Comparison of ENCODE assay signal across 21 cellular contexts in the genomic region with DNA sequence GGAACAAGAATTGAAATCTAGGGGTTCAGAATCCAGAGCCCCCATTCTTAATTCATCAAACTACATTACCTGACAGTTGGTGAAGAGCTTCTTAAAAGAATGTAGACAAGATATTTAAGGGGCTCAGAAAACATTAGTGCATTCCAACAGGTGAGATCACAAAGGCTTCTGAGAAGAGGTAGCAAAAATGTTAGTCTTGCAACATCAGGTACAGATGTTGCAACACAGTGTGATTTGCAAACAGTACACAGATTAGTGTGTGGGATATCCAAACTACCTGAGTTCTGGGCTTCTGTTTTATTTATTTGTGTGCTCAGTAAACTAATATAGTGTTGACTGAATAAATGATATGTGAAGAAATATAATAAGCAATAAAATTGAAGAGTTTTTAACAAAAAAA. TPM values are rescaled to one million over a fixed set of nuclear protein-coding genes. Genes with fewer than 3 reads are reported as not detected.
DNase-seq lines count a peak whose midpoint lies in the region; ATAC-seq, FAIRE-seq and TF ChIP-seq lines count a peak whose summit lies in the region.
"Had no signal": no experiment of that assay in that cellular context is flagged by ENCODE, and none has a peak within 500 bp of the region (broad histone marks: within the 10 kb centered on the region; RNA-seq: fewer than 3 reads in every experiment).

No MANE protein-coding gene starts in this region.

- POLR2A ChIA-PET in activated CD8-positive, alpha-beta T cell treated with anti-CD3 and anti-CD28 coated beads for 36 hours (lab: Charles Lee): no interaction called here
- POLR2A ChIA-PET in activated CD8-positive, alpha-beta T cell treated with anti-CD3 and anti-CD28 coated beads, Interleukin-2, amount 10 ng/mL, durations not matched to agents 7 days and 5 days (lab: Charles Lee): no interaction called here

- H3K27ac ChIP-seq in body of pancreas: no peak overlapping the region
- no peak overlapping the region for H3K27ac ChIP-seq in left lung
- H3K27ac ChIP-seq in small intestine (ENCODE audit: low read depth in 1 of 2, low read length in 1 of 2): no peak overlapping the region
- H3K27ac ChIP-seq in left ventricle myocardium inferior (replicated peaks): no peak overlapping the region
- H3K27ac ChIP-seq: ascending aorta had no signal

- H3K4me3 ChIP-seq in body of pancreas (no peak overlapping the region), left lung (no peak overlapping the region), small intestine (ENCODE audit: low read depth in 1 of 2, low read length in 2 of 2) (no peak overlapping the region), left ventricle myocardium inferior (no peak overlapping the region)
- H3K4me3 ChIP-seq: ascending aorta had no signal

- no peaks in the 10 kb centered on the region for H3K27me3 Mint-ChIP-seq in activated CD8-positive, alpha-beta T cell treated with anti-CD3 and anti-CD28 coated beads for 36 hours
- H3K27me3 Mint-ChIP-seq in activated CD8-positive, alpha-beta T cell treated with anti-CD3 and anti-CD28 coated beads, Interleukin-2, amount 10 ng/mL, durations not matched to agents 7 days and 5 days (ENCODE audit: low read depth): no peaks in the 10 kb centered on the region
- H3K27me3 Mint-ChIP-seq: CD4-positive, alpha-beta memory T cell; memory B cell; stimulated activated naive CD8-positive, alpha-beta T cell treated with anti-CD3 and anti-CD28 coated beads, Interleukin-15, Interleukin-2, amounts not matched to agents 100 ng/mL and 50 ng/mL, for 24 hours had no signal

- no peak overlapping the region for H3K4me3 Mint-ChIP-seq in activated CD8-positive, alpha-beta T cell treated with anti-CD3 and anti-CD28 coated beads for 36 hours
- H3K4me3 Mint-ChIP-seq in activated CD8-positive, alpha-beta T cell treated with anti-CD3 and anti-CD28 coated beads, Interleukin-2, amount 10 ng/mL, durations not matched to agents 7 days and 5 days: no peak overlapping the region
- H3K4me3 Mint-ChIP-seq: memory B cell; neural crest cell; stimulated activated naive CD8-positive, alpha-beta T cell treated with anti-CD3 and anti-CD28 coated beads, Interleukin-15, Interleukin-2, amounts not matched to agents 100 ng/mL and 50 ng/mL, for 24 hours; T-helper 1 cell treated with Interleukin-12 subunit alpha and Interleukin-12 subunit beta and Interleukin-4 antibody, amounts not matched to agents 30 μg/mL and 1 μg/mL, for 36 hours had no signal

- no peak for FAIRE-seq in small intestine (lab: Jason Lieb, UNC)

- H3K9me3 Mint-ChIP-seq in activated CD8-positive, alpha-beta T cell treated with anti-CD3 and anti-CD28 coated beads for 36 hours: no peaks in the 10 kb centered on the region
- H3K9me3 Mint-ChIP-seq in activated CD8-positive, alpha-beta T cell treated with anti-CD3 and anti-CD28 coated beads, Interleukin-2, amount 10 ng/mL, durations not matched to agents 7 days and 5 days (ENCODE audit: insufficient read depth): no peaks in the 10 kb centered on the region
- H3K9me3 Mint-ChIP-seq: CD4-positive, alpha-beta memory T cell; memory B cell; neural crest cell; stimulated activated naive CD8-positive, alpha-beta T cell treated with anti-CD3 and anti-CD28 coated beads, Interleukin-15, Interleukin-2, amounts not matched to agents 100 ng/mL and 50 ng/mL, for 24 hours; T-helper 1 cell treated with Interleukin-12 subunit alpha and Interleukin-12 subunit beta and Interleukin-4 antibody, amounts not matched to agents 30 μg/mL and 1 μg/mL, for 36 hours had no signal

- H3K27me3 ChIP-seq in body of pancreas (no peaks in the 10 kb centered on the region), left lung (no peaks in the 10 kb centered on the region), small intestine (ENCODE audit: control insufficient read depth in 2 of 2, insufficient read depth in 2 of 2, low read length in 2 of 2) (no peaks in the 10 kb centered on the region), left ventricle myocardium inferior (ENCODE audit: low read depth) (no peaks in the 10 kb centered on the region)
- H3K27me3 ChIP-seq: ascending aorta had no signal

- DNase-seq in activated CD8-positive, alpha-beta T cell treated with anti-CD3 and anti-CD28 coated beads for 36 hours: no peak
- no peak for DNase-seq in activated CD8-positive, alpha-beta T cell treated with anti-CD3 and anti-CD28 coated beads, Interleukin-2, amount 10 ng/mL, durations not matched to agents 7 days and 5 days
- peak in 2 of 4 donors; percentile 14 to 22 for DNase-seq in body of pancreas
- DNase-seq in left lung: no peak
- peak; percentile 8 for DNase-seq in small intestine
- no peak for DNase-seq in AML-193 (lab: John Stamatoyannopoulos, UW)
- no peak for DNase-seq in left ventricle myocardium inferior
- DNase-seq in COLO668 (lab: John Stamatoyannopoulos, UW; ENCODE audit: unreplicated experiment): no peak
- DNase-seq: activated gamma-delta T cell; CD4-positive, alpha-beta memory T cell; MV-4-11; NCI-H2029 treated with DMSO at 0.1 percent for 48 hours; NCI-H510A; retina; SHP77 had no signal

- ATAC-seq in activated CD8-positive, alpha-beta T cell treated with anti-CD3 and anti-CD28 coated beads for 36 hours: no peak
- ATAC-seq in activated CD8-positive, alpha-beta T cell treated with anti-CD3 and anti-CD28 coated beads, Interleukin-2, amount 10 ng/mL, durations not matched to agents 7 days and 5 days: no peak
- ATAC-seq in body of pancreas: peak; percentile 79
- ATAC-seq in left lung: peak; percentile 87

- peaks cover 45% of the 10 kb centered on the region for H3K36me3 Mint-ChIP-seq in activated CD8-positive, alpha-beta T cell treated with anti-CD3 and anti-CD28 coated beads for 36 hours (ENCODE audit: low read depth)
- H3K36me3 Mint-ChIP-seq in activated CD8-positive, alpha-beta T cell treated with anti-CD3 and anti-CD28 coated beads, Interleukin-2, amount 10 ng/mL, durations not matched to agents 7 days and 5 days (ENCODE audit: low read depth): peaks cover 79% of the 10 kb centered on the region

- H3K4me1 ChIP-seq in body of pancreas (peaks cover 9% of the 10 kb centered on the region), left lung (peaks cover 2 to 40% of the 10 kb centered on the region in 2 donors), small intestine (ENCODE audit: control insufficient read depth in 2 of 2, insufficient read depth in 1 of 2, low read depth in 1 of 2, low read length in 1 of 2) (peaks cover 0 to 3% of the 10 kb centered on the region in 2 donors), left ventricle myocardium inferior (peaks cover 13% of the 10 kb centered on the region)
- H3K4me1 ChIP-seq: ascending aorta had no signal

- H3K36me3 ChIP-seq in body of pancreas (replicated peaks in 1 of 2; ENCODE audit: insufficient read depth in 1 of 2, low read depth in 2 of 2) (peaks cover 0 to 17% of the 10 kb centered on the region in 2 donors), left lung (peaks cover 0 to 44% of the 10 kb centered on the region in 2 donors), small intestine (ENCODE audit: control insufficient read depth in 2 of 2, insufficient read depth in 2 of 2, low read length in 2 of 2) (peaks cover 8 to 11% of the 10 kb centered on the region in 2 donors), left ventricle myocardium inferior (peaks cover 28% of the 10 kb centered on the region)

- peaks cover 58% of the 10 kb centered on the region for H3K4me1 Mint-ChIP-seq in activated CD8-positive, alpha-beta T cell treated with anti-CD3 and anti-CD28 coated beads for 36 hours (ENCODE audit: low read depth)
- H3K4me1 Mint-ChIP-seq in activated CD8-positive, alpha-beta T cell treated with anti-CD3 and anti-CD28 coated beads, Interleukin-2, amount 10 ng/mL, durations not matched to agents 7 days and 5 days (ENCODE audit: low read depth): peaks cover 12% of the 10 kb centered on the region
- H3K4me1 Mint-ChIP-seq: neural crest cell had no signal

- H3K9me3 ChIP-seq in body of pancreas (no peaks in the 10 kb centered on the region), left lung (no peaks in the 10 kb centered on the region), small intestine (ENCODE audit: control insufficient read depth, low read depth) (no peaks in the 10 kb centered on the region), left ventricle myocardium inferior (replicated peaks) (no peaks in the 10 kb centered on the region)
- H3K9me3 ChIP-seq: ascending aorta had no signal

- TF ChIP-seq POLR2A in body of pancreas (IDR thresholded peaks at IDR 0.05): no peak

- intact Hi-C loops in activated CD8-positive, alpha-beta T cell treated with anti-CD3 and anti-CD28 coated beads for 36 hours (cut with micrococcal nuclease): no loop called here
- intact Hi-C loops in body of pancreas (cut with DNase I): no loop called here
- intact Hi-C loops in left lung (cut with DNase I): no loop called here
- intact Hi-C loops in left ventricle myocardium inferior (cut with micrococcal nuclease): no loop called here

- H3K27ac Mint-ChIP-seq in activated CD8-positive, alpha-beta T cell treated with anti-CD3 and anti-CD28 coated beads for 36 hours: peak overlapping the region; percentile 61
- no peak overlapping the region for H3K27ac Mint-ChIP-seq in activated CD8-positive, alpha-beta T cell treated with anti-CD3 and anti-CD28 coated beads, Interleukin-2, amount 10 ng/mL, durations not matched to agents 7 days and 5 days
- H3K27ac Mint-ChIP-seq: memory B cell; stimulated activated naive CD8-positive, alpha-beta T cell treated with anti-CD3 and anti-CD28 coated beads, Interleukin-15, Interleukin-2, amounts not matched to agents 100 ng/mL and 50 ng/mL, for 24 hours; T-helper 1 cell treated with Interleukin-12 subunit alpha and Interleukin-12 subunit beta and Interleukin-4 antibody, amounts not matched to agents 30 μg/mL and 1 μg/mL, for 36 hours had no signal

- CTCF ChIA-PET in activated CD8-positive, alpha-beta T cell treated with anti-CD3 and anti-CD28 coated beads for 36 hours (lab: Charles Lee): no interaction called here
- CTCF ChIA-PET in activated CD8-positive, alpha-beta T cell treated with anti-CD3 and anti-CD28 coated beads, Interleukin-2, amount 10 ng/mL, durations not matched to agents 7 days and 5 days (lab: Charles Lee): no interaction called here

- no peak for TF ChIP-seq CTCF in activated CD8-positive, alpha-beta T cell treated with anti-CD3 and anti-CD28 coated beads for 36 hours (IDR thresholded peaks at IDR 0.05)
- TF ChIP-seq CTCF in body of pancreas (IDR thresholded peaks at IDR 0.05) (no peak), left lung (IDR thresholded peaks at IDR 0.05) (no peak), left ventricle myocardium inferior (IDR thresholded peaks at IDR 0.05; ENCODE audit: borderline replicate concordance) (no peak)

RNA-seq across cellular contexts. Expression of a gene that starts 11.8 kb away (rescaled TPM):
- 10 to 100 TPM; 39.6 to 42.9 TPM for total RNA-seq in activated CD8-positive, alpha-beta T cell treated with anti-CD3 and anti-CD28 coated beads for 36 hours
- 100 to 1,000 TPM; 102 to 111 TPM for total RNA-seq in activated CD8-positive, alpha-beta T cell treated with anti-CD3 and anti-CD28 coated beads, Interleukin-2, amount 10 ng/mL, durations not matched to agents 7 days and 5 days
- total RNA-seq in body of pancreas: 10 to 100 TPM; 39.9 to 61.0 TPM
- total RNA-seq in left lung: 100 to 1,000 TPM in 1 of 2 donors, 10 to 100 TPM in 1; 91.8 to 103 TPM
- 100 to 1,000 TPM in 1 of 3 donors, 10 to 100 TPM in 2; 82.8 to 113 (median 86.8) TPM for polyA plus RNA-seq in small intestine
- total RNA-seq in left ventricle myocardium inferior: 13.9 TPM
- total RNA-seq: neural crest cell had no signal

RNA-seq across cellular contexts. Expression of a gene that starts 58.3 kb away (rescaled TPM):
- not detected for total RNA-seq in activated CD8-positive, alpha-beta T cell treated with anti-CD3 and anti-CD28 coated beads for 36 hours
- total RNA-seq in activated CD8-positive, alpha-beta T cell treated with anti-CD3 and anti-CD28 coated beads, Interleukin-2, amount 10 ng/mL, durations not matched to agents 7 days and 5 days: not detected
- 1 to 10 TPM; 1.6 to 3.6 TPM for total RNA-seq in body of pancreas
- 1 to 10 TPM in 1 of 2 donors, under 1 TPM in 1; 0.61 to 1.2 TPM for total RNA-seq in left lung
- polyA plus RNA-seq in small intestine: under 1 TPM in 1 of 3 donors, not detected in 2; 0.18 TPM
- total RNA-seq in left ventricle myocardium inferior: not detected
- total RNA-seq: A673; CD4-positive, alpha-beta memory T cell; neural crest cell had no signal

Comparison
In these comparisons a context has a peak if more than half of its experiments do, and no peak if none do; other contexts are left out.
1. ATAC-seq: peak in body of pancreas (single experiment) and left lung (single experiment); none in activated CD8-positive, alpha-beta T cell treated with anti-CD3 and anti-CD28 coated beads for 36 hours (single experiment) and activated CD8-positive, alpha-beta T cell treated with anti-CD3 and anti-CD28 coated beads, Interleukin-2, amount 10 ng/mL, durations not matched to agents 7 days and 5 days (single experiment).